ENCODE assay signal across 2 cellular contexts in the genomic region with DNA sequence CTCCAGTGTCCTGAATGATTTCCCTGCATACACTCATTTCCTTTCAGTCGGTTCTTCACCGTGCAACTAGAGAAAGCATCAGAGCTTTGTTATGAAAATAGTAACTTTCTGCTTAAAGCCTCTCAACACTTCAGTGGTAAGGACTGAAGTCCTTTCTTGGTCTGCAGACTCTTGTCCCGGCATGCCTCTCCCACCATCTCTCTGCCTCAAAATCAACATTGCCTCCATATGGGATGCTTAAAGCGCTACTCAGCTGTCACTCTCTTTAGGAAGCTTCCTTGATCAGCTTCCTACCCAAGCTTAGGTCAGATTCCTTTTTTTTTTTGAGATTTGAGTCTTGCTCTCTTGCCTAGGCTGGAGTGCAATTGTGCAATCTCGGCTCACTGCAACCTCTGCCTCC.
A peak's percentile ranks its signal among the peaks of the same experiment; 100 is the strongest.
TF ChIP-seq lines count a peak whose summit lies in the region.

No MANE protein-coding gene starts in this region.

TF ChIP-seq in K562, 482 proteins besides CTCF, POLR2A, EP300 and RAD21:
- TF ChIP-seq CEBPB (tag; IDR thresholded peaks at IDR 0.05), result 0 out of 2 replicates have a peak, but pooled peaks have one; percentile 32
- TF ChIP-seq, protein P1, sequence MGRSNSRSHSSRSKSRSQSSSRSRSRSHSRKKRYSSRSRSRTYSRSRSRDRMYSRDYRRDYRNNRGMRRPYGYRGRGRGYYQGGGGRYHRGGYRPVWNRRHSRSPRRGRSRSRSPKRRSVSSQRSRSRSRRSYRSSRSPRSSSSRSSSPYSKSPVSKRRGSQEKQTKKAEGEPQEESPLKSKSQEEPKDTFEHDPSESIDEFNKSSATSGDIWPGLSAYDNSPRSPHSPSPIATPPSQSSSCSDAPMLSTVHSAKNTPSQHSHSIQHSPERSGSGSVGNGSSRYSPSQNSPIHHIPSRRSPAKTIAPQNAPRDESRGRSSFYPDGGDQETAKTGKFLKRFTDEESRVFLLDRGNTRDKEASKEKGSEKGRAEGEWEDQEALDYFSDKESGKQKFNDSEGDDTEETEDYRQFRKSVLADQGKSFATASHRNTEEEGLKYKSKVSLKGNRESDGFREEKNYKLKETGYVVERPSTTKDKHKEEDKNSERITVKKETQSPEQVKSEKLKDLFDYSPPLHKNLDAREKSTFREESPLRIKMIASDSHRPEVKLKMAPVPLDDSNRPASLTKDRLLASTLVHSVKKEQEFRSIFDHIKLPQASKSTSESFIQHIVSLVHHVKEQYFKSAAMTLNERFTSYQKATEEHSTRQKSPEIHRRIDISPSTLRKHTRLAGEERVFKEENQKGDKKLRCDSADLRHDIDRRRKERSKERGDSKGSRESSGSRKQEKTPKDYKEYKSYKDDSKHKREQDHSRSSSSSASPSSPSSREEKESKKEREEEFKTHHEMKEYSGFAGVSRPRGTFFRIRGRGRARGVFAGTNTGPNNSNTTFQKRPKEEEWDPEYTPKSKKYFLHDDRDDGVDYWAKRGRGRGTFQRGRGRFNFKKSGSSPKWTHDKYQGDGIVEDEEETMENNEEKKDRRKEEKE (IDR thresholded peaks at IDR 0.05; ENCODE audit: borderline replicate concordance in 1 of 2, control insufficient read depth in 1 of 2, low read depth in 2 of 2, low read length in 1 of 2), result no peak

TF ChIP-seq in endothelial cell of umbilical vein, 7 proteins besides CTCF, POLR2A, EP300 and RAD21:
- TF ChIP-seq POLR2AphosphoS5 (IDR thresholded peaks at IDR 0.05; ENCODE audit: insufficient read depth, low read depth, low read length) (no peak), JUN (IDR thresholded peaks at IDR 0.05; ENCODE audit: borderline replicate concordance, insufficient read depth, insufficient read length, low read depth) (no peak), MYC (IDR thresholded peaks at IDR 0.05; ENCODE audit: low read depth, low read length) (no peak), FOS (IDR thresholded peaks at IDR 0.05; ENCODE audit: borderline replicate concordance, insufficient read depth, low read length) (no peak), EZH2 (IDR thresholded peaks at IDR 0.05; ENCODE audit: borderline replicate concordance, low read depth, low read length, severe bottlenecking) (no peak), GATA2 (IDR thresholded peaks at IDR 0.05; ENCODE audit: insufficient read depth, insufficient read length, low read depth, low read length) (no peak)
- TF ChIP-seq, protein P2, sequence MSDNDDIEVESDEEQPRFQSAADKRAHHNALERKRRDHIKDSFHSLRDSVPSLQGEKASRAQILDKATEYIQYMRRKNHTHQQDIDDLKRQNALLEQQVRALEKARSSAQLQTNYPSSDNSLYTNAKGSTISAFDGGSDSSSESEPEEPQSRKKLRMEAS (IDR thresholded peaks at IDR 0.05; ENCODE audit: insufficient read depth, insufficient read length), result no peak
TF ChIP-seq in endothelial cell of umbilical vein: peak in this region for 0.
